8 cellular contexts compared by ENCODE assay signal in the genomic region with DNA sequence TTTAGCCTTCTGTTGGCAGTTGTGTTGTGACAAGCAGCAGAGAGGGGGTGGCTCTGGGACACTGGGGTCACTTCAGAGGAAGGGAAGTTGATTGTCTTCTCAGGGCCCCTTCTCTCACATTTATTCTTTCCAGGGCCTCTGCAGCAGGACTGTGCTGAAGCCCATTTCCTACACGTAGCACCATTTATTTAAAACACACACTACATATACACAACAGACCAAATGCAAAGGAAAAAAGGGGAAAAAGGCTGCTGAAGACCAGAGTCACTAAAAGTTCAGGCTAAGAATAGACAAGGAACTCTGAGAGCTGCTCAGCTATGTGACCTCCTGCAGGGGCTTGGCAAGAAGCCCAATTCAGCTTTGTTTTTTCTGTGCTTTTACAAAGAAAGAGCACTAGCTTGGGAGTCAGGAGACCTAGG. TPM values are rescaled to one million over a fixed set of nuclear protein-coding genes. Genes with fewer than 3 reads are reported as not detected.
DNase-seq lines count a peak whose midpoint lies in the region; FAIRE-seq and TF ChIP-seq lines count a peak whose summit lies in the region.

No MANE protein-coding gene starts in this region.

- peak overlapping the region; percentile 76 for H3K4me2 ChIP-seq in astrocyte (ENCODE audit: low read length)

- H3K27me3 ChIP-seq in astrocyte (ENCODE audit: insufficient read depth, low read length), result no peaks in the 10 kb centered on the region
- no peaks in the 10 kb centered on the region for H3K27me3 ChIP-seq in transverse colon

- DNase-seq in NCI-H2171 treated with DMSO at 0.1 percent for 48 hours (lab: John Stamatoyannopoulos, UW), result peak; percentile 24
- DNase-seq in NCI-H2171 (lab: John Stamatoyannopoulos, UW), result no peak
- peak; percentile 70 for DNase-seq in astrocyte (ENCODE audit: low read depth)
- DNase-seq in kidney tubule cell (ENCODE audit: low spot score), result peak; percentile 66
- no peak for DNase-seq in transverse colon
- DNase-seq in T-helper 1 cell, result no peak
- no peak for DNase-seq in stimulated activated CD4-positive, alpha-beta T cell treated with anti-CD3 and anti-CD28 coated beads, Interleukin-2, amount 100 ng/mL, for 48 hours
- DNase-seq in D341Med (ENCODE audit: low spot score), result no peak

- no peaks in the 10 kb centered on the region for H3K27me3 Mint-ChIP-seq in astrocyte (ENCODE audit: low read depth, unreplicated experiment)

- no peak for TF ChIP-seq CTCF in astrocyte (IDR thresholded peaks at IDR 0.05; ENCODE audit: insufficient read depth, low read depth, low read length)
- TF ChIP-seq CTCF in transverse colon (IDR thresholded peaks at IDR 0.05), result no peak

- H3K4me3 ChIP-seq in astrocyte (ENCODE audit: insufficient read depth, low read depth, low read length) (no peak overlapping the region), transverse colon (no peak overlapping the region)

- peak; percentile 90 for FAIRE-seq in astrocyte (lab: Jason Lieb, UNC)

- H3K9ac ChIP-seq in astrocyte (ENCODE audit: low read length), result peak overlapping the region; percentile 60

- H2AFZ ChIP-seq in astrocyte (ENCODE audit: low read depth, low read length), result no peak overlapping the region

- H3K27ac ChIP-seq in astrocyte (ENCODE audit: low read depth, low read length), result peak overlapping the region; percentile 85
- H3K27ac ChIP-seq in transverse colon, result peak overlapping the region in 3 of 4 donors; percentile 6 to 38 (median 18)

- H3K4me1 Mint-ChIP-seq in astrocyte (ENCODE audit: low read depth, unreplicated experiment), result peaks cover 26% of the 10 kb centered on the region

- H3K36me3 Mint-ChIP-seq in astrocyte (ENCODE audit: low read depth, unreplicated experiment), result no peaks in the 10 kb centered on the region

- TF ChIP-seq EP300 in transverse colon (IDR thresholded peaks at IDR 0.05; ENCODE audit: low read depth), result no peak

- no peaks in the 10 kb centered on the region for H4K20me1 ChIP-seq in astrocyte (ENCODE audit: insufficient read depth, low read length)

- no peak overlapping the region for H3K4me3 Mint-ChIP-seq in astrocyte (ENCODE audit: unreplicated experiment)

- intact Hi-C loops in transverse colon (cut with DNase I; ENCODE audit: low total_unique reads), result no loop called here

- no peaks in the 10 kb centered on the region for H3K79me2 ChIP-seq in astrocyte (ENCODE audit: insufficient read depth, low read length)

- in situ Hi-C loops in transverse colon (cut with MboI; ENCODE audit: low pct_ligation_motif_present in 1 of 4, low pct_unique_long_range_greater_than_20kb in 1 of 4, low sequenced_read_pairs in 3 of 4), result no loop called here

- 33 to 62% methylated on average over 1 of the region's 1 CpG for WGBS in transverse colon (ENCODE audit: low coverage in 1 of 2), 2 donors

- TF ChIP-seq POLR2A in transverse colon (IDR thresholded peaks at IDR 0.05), result no peak

- H3K9me3 ChIP-seq in astrocyte (ENCODE audit: insufficient read depth, low read depth, low read length), result no peaks in the 10 kb centered on the region
- H3K9me3 ChIP-seq in transverse colon, result no peaks in the 10 kb centered on the region

- peak overlapping the region; percentile 48 for H3K27ac Mint-ChIP-seq in astrocyte (ENCODE audit: unreplicated experiment)

- H3K36me3 ChIP-seq in astrocyte (ENCODE audit: insufficient read depth, low read length) (no peaks in the 10 kb centered on the region), transverse colon (no peaks in the 10 kb centered on the region)

- H3K9me3 Mint-ChIP-seq in astrocyte (ENCODE audit: unreplicated experiment), result no peaks in the 10 kb centered on the region

- H3K4me1 ChIP-seq in astrocyte (ENCODE audit: insufficient read depth, low read length) (peaks cover 39% of the 10 kb centered on the region), transverse colon (peaks cover 0 to 14% (median 5%) of the 10 kb centered on the region in 4 donors)

RNA-seq across cellular contexts. Expression of a gene that starts 28.3 kb away (rescaled TPM):
- total RNA-seq in astrocyte (0.30 TPM in 1 of 2 replicates, not detected in the other), transverse colon (under 1 TPM in 1 of 4 donors, not detected in 3; 0.32 TPM)

RNA-seq across cellular contexts. Expression of a gene that starts 39.4 kb away (rescaled TPM):
- total RNA-seq in astrocyte (2.2 and 3.9 TPM in 2 replicates), transverse colon (1 to 10 TPM in 3 of 4 donors, not detected in 1; 3.0 to 6.2 (median 3.0) TPM)

Comparison
In these comparisons a context has a peak if more than half of its experiments do, and no peak if none do; other contexts are left out.
1. DNase-seq: peak in NCI-H2171 treated with DMSO at 0.1 percent for 48 hours (single experiment), astrocyte (single experiment) and kidney tubule cell (single experiment); none in NCI-H2171 (single experiment), transverse colon (single experiment), T-helper 1 cell (0 of 5), stimulated activated CD4-positive, alpha-beta T cell treated with anti-CD3 and anti-CD28 coated beads, Interleukin-2, amount 100 ng/mL, for 48 hours (0 of 2) and D341Med (single experiment).